Comparison of ENCODE assay signal across 14 cellular contexts in the genomic region with DNA sequence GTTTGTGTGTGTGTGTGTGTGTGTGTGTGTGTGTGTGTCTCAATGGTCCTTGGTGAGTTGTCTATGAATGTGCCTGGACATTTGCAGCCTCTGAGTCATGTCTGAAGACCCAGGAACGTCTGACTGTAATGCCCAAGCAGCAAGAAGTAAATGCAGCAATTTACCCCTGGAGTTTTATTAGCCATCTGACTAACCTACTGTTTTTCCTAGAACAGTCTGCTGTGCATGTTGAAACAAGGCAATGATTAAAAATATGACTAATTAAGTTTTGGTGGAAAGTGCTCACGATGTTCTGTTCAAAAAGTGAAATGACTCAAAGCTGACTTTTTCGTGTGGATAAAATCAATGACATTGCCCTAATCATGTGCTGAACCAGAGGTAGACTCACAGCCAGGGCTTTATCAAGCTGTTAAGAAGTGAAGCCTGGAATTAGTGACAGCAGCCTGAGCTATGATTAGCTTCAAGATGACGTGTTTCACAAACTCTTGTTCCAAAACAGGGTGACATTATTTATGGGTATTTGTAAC.
DNase-seq lines count a peak whose midpoint lies in the region; ATAC-seq and TF ChIP-seq lines count a peak whose summit lies in the region.
"Had no signal": no experiment of that assay in that cellular context is flagged by ENCODE, and none has a peak within 500 bp of the region (broad histone marks: within the 10 kb centered on the region; RNA-seq: fewer than 3 reads in every experiment).

No MANE protein-coding gene starts in this region.

- no peak for TF ChIP-seq POLR2A in uterus (IDR thresholded peaks at IDR 0.05)

- ATAC-seq in HG03159 (IDR thresholded peaks at IDR 0.05; ENCODE audit: unreplicated experiment) (no peak), GM18517 (IDR thresholded peaks at IDR 0.05; ENCODE audit: unreplicated experiment) (no peak)
- ATAC-seq: left colon had no signal

- peak in 2 of 3 experiments; percentile 46 to 76 for DNase-seq in NCI-H1417 (lab: John Stamatoyannopoulos, UW)
- DNase-seq in NCI-H1417 treated with DMSO at 0.1 percent for 48 hours (lab: John Stamatoyannopoulos, UW), result no peak
- DNase-seq in T1000 (lab: John Stamatoyannopoulos, UW), result peak; percentile 61
- peak; percentile 67 for DNase-seq in foreskin melanocyte
- peak; percentile 98 for DNase-seq in skeletal muscle cell (ENCODE audit: low read depth)
- DNase-seq in uterus, result no peak
- DNase-seq: 8988T, cerebellar nuclear complex, GOT3, left colon, NCI-H774, spleen had no signal

- no peaks in the 10 kb centered on the region for H3K9me3 ChIP-seq in uterus

- H3K27ac ChIP-seq in uterus, result no peak overlapping the region
- H3K27ac ChIP-seq: spleen had no signal

- H3K36me3 ChIP-seq in uterus, result no peaks in the 10 kb centered on the region
- H3K36me3 ChIP-seq: spleen had no signal

- intact Hi-C loops in uterus (cut with DNase I; ENCODE audit: low total_unique reads), result no loop called here

- H3K27me3 ChIP-seq in uterus, result no peaks in the 10 kb centered on the region
- H3K27me3 ChIP-seq: spleen had no signal

- no peak for TF ChIP-seq CTCF in uterus (IDR thresholded peaks at IDR 0.05)

- no peak overlapping the region for H3K4me3 ChIP-seq in skeletal muscle cell (ENCODE audit: low read depth, low read length)
- no peak overlapping the region for H3K4me3 ChIP-seq in uterus
- H3K4me3 ChIP-seq: spleen had no signal

- no peaks in the 10 kb centered on the region for H3K4me1 ChIP-seq in uterus
- H3K4me1 ChIP-seq: spleen had no signal

Comparison
In these comparisons a context has a peak if more than half of its experiments do, and no peak if none do; other contexts are left out.
1. DNase-seq: peak in NCI-H1417 (2 of 3), T1000 (single experiment), foreskin melanocyte (single experiment) and skeletal muscle cell (single experiment); none in NCI-H1417 treated with DMSO at 0.1 percent for 48 hours (single experiment) and uterus (0 of 2).